In genomic region chr1:220272047-220272840, GRCh38 we compare ENCODE assay signal across 9 cellular contexts. TPM values are rescaled to one million over a fixed set of nuclear protein-coding genes. Genes with fewer than 3 reads are reported as not detected.
DNase-seq lines count a peak whose midpoint lies in the region; ATAC-seq and TF ChIP-seq lines count a peak whose summit lies in the region.
"Had no signal": no experiment of that assay in that cellular context is flagged by ENCODE, and none has a peak within 500 bp of the region (broad histone marks: within the 10 kb centered on the region; RNA-seq: fewer than 3 reads in every experiment).

TSS of gene RAB3GAP2 (minus strand) at chr1:220272453. CDS start at chr1:220272337, 116 bp downstream.

- H3K9me3 Mint-ChIP-seq in activated CD4-positive, alpha-beta T cell treated with anti-CD3 and anti-CD28 coated beads, Interleukin-2, amount 10 ng/mL, durations not matched to agents 24 days and 14 days, result no peaks in the 10 kb centered on the region
- H3K9me3 Mint-ChIP-seq: stimulated activated naive CD8-positive, alpha-beta T cell treated with anti-CD3 and anti-CD28 coated beads, Interleukin-15, Interleukin-2, amounts not matched to agents 100 ng/mL and 50 ng/mL, for 24 hours had no signal

- peak within 1 kb of the TSS; percentile 79 to 84 for H3K4me3 ChIP-seq in left lung

- peaks cover 0 to 5% of the 10 kb centered on the region in 2 donors for H3K36me3 ChIP-seq in left lung

- H3K36me3 Mint-ChIP-seq in activated CD4-positive, alpha-beta T cell treated with anti-CD3 and anti-CD28 coated beads, Interleukin-2, amount 10 ng/mL, durations not matched to agents 24 days and 14 days (ENCODE audit: low read depth), result peaks cover 17% of the 10 kb centered on the region

- H3K9me3 ChIP-seq in left lung, result no peaks in the 10 kb centered on the region

- ATAC-seq in GM19351 (IDR thresholded peaks at IDR 0.05; ENCODE audit: unreplicated experiment) (peak; percentile 94), HG03520 (IDR thresholded peaks at IDR 0.05; ENCODE audit: unreplicated experiment) (peak; percentile 95), left lung (peak; percentile 98)

- H3K27ac ChIP-seq in left lung, result peak within 1 kb of the TSS; percentile 87 to 88

- intact Hi-C loops in activated CD4-positive, alpha-beta T cell treated with anti-CD3 and anti-CD28 coated beads, Interleukin-2, amount 10 ng/mL, durations not matched to agents 24 days and 14 days (cut with micrococcal nuclease), result loop anchor here (1.0 to 5.0 kb wide), 7 partner anchors 13 to 1100 kb away; partner anchors contain the start of genes EPRS1, IARS2 and LYPLAL1
- intact Hi-C loops in left lung (cut with DNase I), result no loop called here

- H3K4me1 ChIP-seq in left lung, result peaks cover 17 to 37% of the 10 kb centered on the region in 2 donors

- no peak within 1 kb of the TSS for H3K4me3 Mint-ChIP-seq in activated CD4-positive, alpha-beta T cell treated with anti-CD3 and anti-CD28 coated beads, Interleukin-2, amount 10 ng/mL, durations not matched to agents 24 days and 14 days
- H3K4me3 Mint-ChIP-seq: stimulated activated naive CD8-positive, alpha-beta T cell treated with anti-CD3 and anti-CD28 coated beads, Interleukin-15, Interleukin-2, amounts not matched to agents 100 ng/mL and 50 ng/mL, for 24 hours had no signal

- no peak for TF ChIP-seq CTCF in left lung (IDR thresholded peaks at IDR 0.05)

- H3K27me3 ChIP-seq in left lung, result no peaks in the 10 kb centered on the region

- DNase-seq in C1 segment of cervical spinal cord (lab: John Stamatoyannopoulos, UW) (peak; percentile 43 to 96 (median 92)), NCI-H526 treated with DMSO at 0.1 percent for 48 hours (lab: John Stamatoyannopoulos, UW) (peak; percentile 66), dermis blood vessel endothelial cell (peak; percentile 96), left lung (peak; percentile 97 to 98)
- DNase-seq in activated CD4-positive, alpha-beta T cell treated with anti-CD3 and anti-CD28 coated beads, Interleukin-2, amount 10 ng/mL, durations not matched to agents 24 days and 14 days, result peak; percentile 96
- peak; percentile 94 to 95 for DNase-seq in stimulated activated CD4-positive, alpha-beta T cell treated with anti-CD3 and anti-CD28 coated beads, Interleukin-2, amount 100 ng/mL, for 48 hours

- H3K4me1 Mint-ChIP-seq in activated CD4-positive, alpha-beta T cell treated with anti-CD3 and anti-CD28 coated beads, Interleukin-2, amount 10 ng/mL, durations not matched to agents 24 days and 14 days, result peaks cover 17% of the 10 kb centered on the region

- no peak within 1 kb of the TSS for H3K27ac Mint-ChIP-seq in activated CD4-positive, alpha-beta T cell treated with anti-CD3 and anti-CD28 coated beads, Interleukin-2, amount 10 ng/mL, durations not matched to agents 24 days and 14 days
- H3K27ac Mint-ChIP-seq: stimulated activated naive CD8-positive, alpha-beta T cell treated with anti-CD3 and anti-CD28 coated beads, Interleukin-15, Interleukin-2, amounts not matched to agents 100 ng/mL and 50 ng/mL, for 24 hours had no signal

- peaks cover 12% of the 10 kb centered on the region for H3K27me3 Mint-ChIP-seq in activated CD4-positive, alpha-beta T cell treated with anti-CD3 and anti-CD28 coated beads, Interleukin-2, amount 10 ng/mL, durations not matched to agents 24 days and 14 days

RNA-seq across cellular contexts. Expression of gene RAB3GAP2, which starts in this region (rescaled TPM):
- 55.0 and 60.0 TPM in 2 replicates for total RNA-seq in activated CD4-positive, alpha-beta T cell treated with anti-CD3 and anti-CD28 coated beads, Interleukin-2, amount 10 ng/mL, durations not matched to agents 24 days and 14 days
- total RNA-seq in dermis blood vessel endothelial cell (38.6 and 40.8 TPM in 2 replicates), left lung (10 to 100 TPM; 35.4 to 43.3 TPM)

Comparison
In these comparisons a context has a peak if more than half of its experiments do, and no peak if none do; other contexts are left out.
1. Peak in every context shown above with its lines: DNase-seq, ATAC-seq, H3K4me3 ChIP-seq and H3K27ac ChIP-seq.